ENCODE assay signal across 10 cellular contexts in the genomic region with DNA sequence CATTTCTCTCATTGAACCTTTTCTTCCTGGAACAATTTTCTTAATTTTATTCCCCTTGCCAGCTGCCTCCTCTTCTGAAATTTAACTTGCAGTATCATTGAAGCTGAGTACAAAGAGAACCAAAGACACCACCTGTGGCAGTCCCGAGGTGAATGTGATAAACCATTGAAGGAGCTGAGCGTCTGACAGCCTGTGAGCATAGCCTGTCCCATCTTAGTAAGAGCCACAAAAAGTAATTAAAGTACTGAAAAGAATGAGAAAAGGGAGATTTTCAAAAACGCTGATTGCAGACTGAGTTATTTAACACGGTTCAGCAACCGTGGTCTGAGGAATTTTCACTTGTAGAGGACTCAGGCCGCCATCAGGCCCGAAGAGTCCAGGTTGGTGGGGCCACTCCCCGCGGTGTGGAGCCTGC. TPM values are rescaled to one million over a fixed set of nuclear protein-coding genes. Genes with fewer than 3 reads are reported as not detected.
A peak's percentile ranks its signal among the peaks of the same experiment; 100 is the strongest.
DNase-seq lines count a peak whose midpoint lies in the region; ATAC-seq and TF ChIP-seq lines count a peak whose summit lies in the region.
"Had no signal": no experiment of that assay in that cellular context is flagged by ENCODE, and none has a peak within 500 bp of the region (broad histone marks: within the 10 kb centered on the region; RNA-seq: fewer than 3 reads in every experiment).

No MANE protein-coding gene starts in this region.

- 63 to 65% (median 65%) methylated on average over 9 of the region's 9 CpGs for WGBS in psoas muscle, 3 donors

- BruUV-seq in Panc1 (replicated peaks; lab: Mats Ljungman, UMichigan), result no TSS peak

- peak overlapping the region; percentile 72 for H3K27ac ChIP-seq in GM23338 (ENCODE audit: low read depth)
- peak overlapping the region; percentile 93 for H3K27ac ChIP-seq in Panc1 (ENCODE audit: low read length)
- H3K27ac ChIP-seq in epithelial cell of prostate, result peak overlapping the region; percentile 91
- peak overlapping the region; percentile 87 for H3K27ac ChIP-seq in psoas muscle

- peaks cover 17% of the 10 kb centered on the region for H3K4me1 Mint-ChIP-seq in GM23338

- H3K79me2 ChIP-seq in GM23338 (replicated peaks; ENCODE audit: insufficient read depth), result no peaks in the 10 kb centered on the region

- H3K4me2 ChIP-seq in GM23338, result peak overlapping the region; percentile 65

- H3K27me3 ChIP-seq in GM23338 (ENCODE audit: insufficient read depth) (no peaks in the 10 kb centered on the region), Panc1 (ENCODE audit: control insufficient read depth, insufficient read depth, low read length) (no peaks in the 10 kb centered on the region), psoas muscle (ENCODE audit: insufficient read depth in 3 of 3, low read length in 2 of 3) (peaks cover 0 to 1% (median 0%) of the 10 kb centered on the region in 3 donors)

- H3K9me2 ChIP-seq in GM23338 (ENCODE audit: insufficient read depth), result peaks cover 2% of the 10 kb centered on the region; the same call in 1 of the 2 replicates

- peak overlapping the region; percentile 96 for H2AFZ ChIP-seq in GM23338

- H4K20me1 ChIP-seq in GM23338 (replicated peaks; ENCODE audit: insufficient read depth), result no peaks in the 10 kb centered on the region

- H3K4me3 ChIP-seq in GM23338, result peak overlapping the region; percentile 49
- H3K4me3 ChIP-seq in Panc1 (ENCODE audit: low read depth in 2 of 2, low read length in 2 of 2), result peak overlapping the region; percentile 82 to 94
- H3K4me3 ChIP-seq in psoas muscle, result peak overlapping the region; percentile 74

- in situ Hi-C loops in Panc1 (cut with HindIII; ENCODE audit: low pct_unique_long_range_greater_than_20kb, low sequenced_read_pairs), result no loop called here

- POLR2A ChIA-PET in Panc1 (lab: Charles Lee), result interaction anchor here (0.5 to 0.6 kb wide), 3 partner anchors 89 to 551 kb away, joined by 3 to 6 read pairs (median 4); no protein-coding TSS in a partner anchor

- intact Hi-C loops in Panc1 (cut with micrococcal nuclease; ENCODE audit: unreplicated experiment) (no loop called here), psoas muscle (cut with DNase I) (no loop called here)

- H3K27me3 Mint-ChIP-seq in GM23338 (ENCODE audit: insufficient read depth, low read depth, poor library complexity), result peaks cover 10% of the 10 kb centered on the region

- DNase-seq in GM23338 (ENCODE audit: low spot score) (no peak), Panc1 (ENCODE audit: low read depth, low spot score) (no peak), epithelial cell of prostate (ENCODE audit: low read depth, low spot score) (no peak), psoas muscle (no peak), cerebellum (ENCODE audit: low spot score) (no peak), AG08395 (ENCODE audit: low spot score) (no peak)
- DNase-seq: activated CD8-positive, alpha-beta memory T cell treated with anti-CD3 and anti-CD28 coated beads for 24 hours had no signal

- peak overlapping the region; percentile 90 for H3K4me3 Mint-ChIP-seq in GM23338

- H3K27ac Mint-ChIP-seq in GM23338, result peak overlapping the region; percentile 96

- no peak for TF ChIP-seq CTCF in GM23338 (conservative IDR thresholded peaks at IDR 0.05; ENCODE audit: low read depth in 2 of 2)
- no peak for TF ChIP-seq CTCF in Panc1 (IDR thresholded peaks at IDR 0.05)
- TF ChIP-seq CTCF in psoas muscle (IDR thresholded peaks at IDR 0.05), result no peak

- H3K36me3 ChIP-seq in GM23338 (ENCODE audit: insufficient read depth), result no peaks in the 10 kb centered on the region
- H3K36me3 ChIP-seq in Panc1 (ENCODE audit: control insufficient read depth, insufficient read depth, low read length), result peaks cover 2% of the 10 kb centered on the region; the same call in 1 of the 2 replicates
- no peaks in the 10 kb centered on the region for H3K36me3 ChIP-seq in psoas muscle (ENCODE audit: insufficient read depth in 1 of 2, low read depth in 1 of 2)

- CTCF ChIA-PET in Panc1 (lab: Charles Lee), result interaction anchor here (0.6 to 1.4 kb wide), 4 partner anchors 11 to 155 kb away, joined by 3 to 13 read pairs (median 5); no protein-coding TSS in a partner anchor

- H3K4me1 ChIP-seq in GM23338 (ENCODE audit: insufficient read depth) (peaks cover 14% of the 10 kb centered on the region), Panc1 (ENCODE audit: control insufficient read depth, insufficient read depth, low read length) (peaks cover 16% of the 10 kb centered on the region), psoas muscle (peaks cover 7% of the 10 kb centered on the region)

- H3K9me3 ChIP-seq in Panc1 (ENCODE audit: control insufficient read depth, insufficient read depth, low read depth, low read length) (no peaks in the 10 kb centered on the region), psoas muscle (no peaks in the 10 kb centered on the region)

- H3K9me3 Mint-ChIP-seq in GM23338, result no peaks in the 10 kb centered on the region

- ATAC-seq in GM23338 (peak; percentile 5), Panc1 (no peak; the same call in 1 of the 2 replicates), psoas muscle (no peak), HG03520 (IDR thresholded peaks at IDR 0.05; ENCODE audit: unreplicated experiment) (no peak), GM21390 (IDR thresholded peaks at IDR 0.05; ENCODE audit: unreplicated experiment) (no peak)

- H3F3A ChIP-seq in GM23338 (replicated peaks; ENCODE audit: low read depth), result 0 out of 2 replicates have a peak, but pooled peaks cover 12% of the 10 kb centered on the region

- no peaks in the 10 kb centered on the region for H3K36me3 Mint-ChIP-seq in GM23338 (ENCODE audit: low read depth)

TF ChIP-seq in GM23338, 12 proteins besides CTCF, POLR2A, EP300 and RAD21 (continues in another document):
- no peak for TF ChIP-seq POLR2AphosphoS5 (IDR thresholded peaks at IDR 0.05; ENCODE audit: low read depth)
- TF ChIP-seq NANOG (IDR thresholded peaks at IDR 0.05; ENCODE audit: borderline replicate concordance), result no peak
- TF ChIP-seq ETS1 (IDR thresholded peaks at IDR 0.05), result no peak
- no peak for TF ChIP-seq EZH2 (IDR thresholded peaks at IDR 0.05; ENCODE audit: low read depth, unreplicated experiment)

RNA-seq across cellular contexts. Expression of gene ST6GALNAC1, which starts 27.2 kb away (rescaled TPM):
- not detected in 2 replicates for total RNA-seq in GM23338 (2014; rRNA removed; shearing (Covaris generic))
- polyA plus RNA-seq in GM23338 (2016; fragmentation: Nextera tagmentation; extraction: Ambion mirVana), result not detected in 2 replicates
- total RNA-seq in Panc1 (2021; ENCODE audit: unreplicated experiment), result 0.15 TPM
- polyA plus RNA-seq in Panc1 (2012; ENCODE audit: insufficient read length), result not detected
- 1 to 10 TPM in 2 of 4 donors, under 1 TPM in 2; 0.42 to 3.6 (median 0.88) TPM for total RNA-seq in psoas muscle
- polyA plus RNA-seq in psoas muscle, result under 1 TPM; 0.38 to 0.58 (median 0.53) TPM
- total RNA-seq in cerebellum, result 0.36 TPM
- total RNA-seq: LHCN-M2 had no signal

RNA-seq across cellular contexts. Expression of gene MXRA7, which starts 40.0 kb away (rescaled TPM):
- total RNA-seq in GM23338 (2014; rRNA removed; shearing (Covaris generic)), result 29.2 and 46.6 TPM in 2 replicates
- 11.4 and 12.1 TPM in 2 replicates for polyA plus RNA-seq in GM23338 (2016; fragmentation: Nextera tagmentation; extraction: Ambion mirVana)
- total RNA-seq in Panc1 (2021; ENCODE audit: unreplicated experiment), result 77.9 TPM
- polyA plus RNA-seq in Panc1 (2012; ENCODE audit: insufficient read length), result 88.4 TPM
- 10 to 100 TPM; 40.8 to 75.1 (median 52.0) TPM for total RNA-seq in psoas muscle
- 10 to 100 TPM; 34.6 to 43.2 (median 37.6) TPM for polyA plus RNA-seq in psoas muscle
- total RNA-seq in cerebellum, result 56.8 TPM

RNA-seq across cellular contexts. Expression of gene JMJD6, which starts 55.7 kb away (rescaled TPM):
- total RNA-seq in GM23338 (2014; rRNA removed; shearing (Covaris generic)), result 11.3 and 12.8 TPM in 2 replicates
- polyA plus RNA-seq in GM23338 (2016; fragmentation: Nextera tagmentation; extraction: Ambion mirVana) (11.4 and 12.7 TPM in 2 replicates), psoas muscle (10 to 100 TPM; 32.3 to 81.9 (median 51.6) TPM)
- total RNA-seq in Panc1 (2021; ENCODE audit: unreplicated experiment) (60.0 TPM), psoas muscle (10 to 100 TPM; 30.8 to 61.9 (median 53.6) TPM), cerebellum (20.1 TPM)
- 54.8 TPM for polyA plus RNA-seq in Panc1 (2012; ENCODE audit: insufficient read length)

RNA-seq across cellular contexts. Expression of gene METTL23, which starts 55.9 kb away (rescaled TPM):
- total RNA-seq in GM23338 (2014; rRNA removed; shearing (Covaris generic)), result 41.6 and 43.2 TPM in 2 replicates
- polyA plus RNA-seq in GM23338 (2016; fragmentation: Nextera tagmentation; extraction: Ambion mirVana), result 51.6 and 55.9 TPM in 2 replicates
- 42.8 TPM for total RNA-seq in Panc1 (2021; ENCODE audit: unreplicated experiment)
- polyA plus RNA-seq in Panc1 (2012; ENCODE audit: insufficient read length), result 28.6 TPM
- total RNA-seq in psoas muscle, result 10 to 100 TPM; 19.0 to 27.0 (median 24.3) TPM
- polyA plus RNA-seq in psoas muscle, result 10 to 100 TPM; 30.8 to 54.0 (median 36.5) TPM
- total RNA-seq in cerebellum, result 11.1 TPM
